In genomic region chr3:111861396-111861795, GRCh38 we compare ENCODE assay signal across 10 cellular contexts. TPM values are rescaled to one million over a fixed set of nuclear protein-coding genes. Genes with fewer than 3 reads are reported as not detected.
DNase-seq lines count a peak whose midpoint lies in the region; ATAC-seq and TF ChIP-seq lines count a peak whose summit lies in the region.
"Had no signal": no experiment of that assay in that cellular context is flagged by ENCODE, and none has a peak within 500 bp of the region (broad histone marks: within the 10 kb centered on the region; RNA-seq: fewer than 3 reads in every experiment).

No MANE protein-coding gene starts in this region.

- H3K4me3 ChIP-seq in HUES48 (ENCODE audit: low read depth, low read length), result peak overlapping the region; percentile 76
- peak overlapping the region; percentile 89 for H3K4me3 ChIP-seq in right cardiac atrium (ENCODE audit: low read length)
- peak overlapping the region; percentile 86 for H3K4me3 ChIP-seq in smooth muscle cell

- H3K27me3 ChIP-seq in HUES48 (ENCODE audit: control insufficient read depth, insufficient read depth, low read length) (peaks cover 55% of the 10 kb centered on the region), right cardiac atrium (ENCODE audit: control insufficient read depth, insufficient read depth) (no peaks in the 10 kb centered on the region), smooth muscle cell (ENCODE audit: low read depth) (no peaks in the 10 kb centered on the region)
- H3K27me3 ChIP-seq: pancreas had no signal

- H3K4me1 ChIP-seq in HUES48 (ENCODE audit: control insufficient read depth, insufficient read depth, low read length) (peaks cover 53% of the 10 kb centered on the region), right cardiac atrium (ENCODE audit: control insufficient read depth, insufficient read depth, low read length) (peaks cover 11% of the 10 kb centered on the region), smooth muscle cell (ENCODE audit: low read depth) (peaks cover 52% of the 10 kb centered on the region)

- H3K36me3 ChIP-seq in HUES48 (ENCODE audit: control insufficient read depth, insufficient read depth, low read length), result no peaks in the 10 kb centered on the region
- H3K36me3 ChIP-seq in smooth muscle cell (ENCODE audit: low read depth), result no peaks in the 10 kb centered on the region
- H3K36me3 ChIP-seq: pancreas had no signal

- intact Hi-C loops in right cardiac atrium (cut with DNase I), result loop anchor here (5.0 to 10.0 kb wide), 5 partner anchors 103 to 144 kb away; no protein-coding TSS in a partner anchor

- H4K20me1 ChIP-seq in smooth muscle cell (ENCODE audit: low read depth), result peaks cover 4% of the 10 kb centered on the region

- H3K9ac ChIP-seq in HUES48 (ENCODE audit: low read depth, low read length) (no peak overlapping the region), smooth muscle cell (ENCODE audit: low read depth) (peak overlapping the region; percentile 98)

- peak; percentile 53 for DNase-seq in SK-N-DZ (ENCODE audit: low spot score)
- no peak for DNase-seq in right cardiac atrium
- DNase-seq in smooth muscle cell (lab: John Stamatoyannopoulos, UW; ENCODE audit: unreplicated experiment), result no peak
- no peak for DNase-seq in mucosa of gallbladder (ENCODE audit: low spot score)
- DNase-seq: NCI-H1436, pancreas had no signal

- H3K27ac ChIP-seq in HUES48 (ENCODE audit: low read depth, low read length) (peak overlapping the region; percentile 96), right cardiac atrium (ENCODE audit: low read length) (peak overlapping the region; percentile 29), smooth muscle cell (ENCODE audit: low read depth) (peak overlapping the region; percentile 97)

- ATAC-seq in right cardiac atrium (no peak), HG02938 (IDR thresholded peaks at IDR 0.05; ENCODE audit: unreplicated experiment) (no peak), GM18858 (IDR thresholded peaks at IDR 0.05; ENCODE audit: unreplicated experiment) (no peak), GM21515 (IDR thresholded peaks at IDR 0.05; ENCODE audit: unreplicated experiment) (no peak)

- WGBS in right cardiac atrium, result 26% methylated on average over 7 of the region's 7 CpGs
- WGBS in smooth muscle cell (ENCODE audit: low lambda C conversion rate), result 11% methylated on average over 7 of the region's 7 CpGs

- H3K4me2 ChIP-seq in smooth muscle cell, result peak overlapping the region; percentile 93

- no peak for TF ChIP-seq CTCF in smooth muscle cell (IDR thresholded peaks at IDR 0.05; ENCODE audit: borderline replicate concordance, insufficient read depth, poor library complexity, severe bottlenecking)

- no peak overlapping the region for H2AFZ ChIP-seq in smooth muscle cell (ENCODE audit: low read depth)

- peaks cover 43% of the 10 kb centered on the region for H3F3A ChIP-seq in smooth muscle cell (ENCODE audit: low read depth)

- H3K9me3 ChIP-seq in HUES48 (ENCODE audit: control insufficient read depth, insufficient read depth, low read length) (no peaks in the 10 kb centered on the region), right cardiac atrium (ENCODE audit: control insufficient read depth, low read length) (no peaks in the 10 kb centered on the region), smooth muscle cell (replicated peaks; ENCODE audit: low read depth) (no peaks in the 10 kb centered on the region)

- peaks cover 49% of the 10 kb centered on the region for H3K79me2 ChIP-seq in smooth muscle cell (ENCODE audit: low read depth)

RNA-seq across cellular contexts. Expression of gene PHLDB2, which starts 2.3 kb away (rescaled TPM):
- 16.0 and 17.6 TPM in 2 replicates for polyA plus RNA-seq in SK-N-DZ (2014; cell fraction: cytosol; rRNA removed)
- 20.0 and 29.4 TPM in 2 replicates for polyA plus RNA-seq in SK-N-DZ (2014; cell fraction: nucleus; rRNA removed)
- 10 to 100 TPM; 10.7 to 22.8 (median 19.0) TPM for total RNA-seq in right cardiac atrium
- 9.5 TPM for polyA plus RNA-seq in right cardiac atrium
- 79.7 and 93.3 TPM in 2 replicates for total RNA-seq in smooth muscle cell
- polyA plus RNA-seq in smooth muscle cell, result 40.5 and 45.4 TPM in 2 replicates
- total RNA-seq in mucosa of gallbladder, result 36.4 TPM

Comparison
In these comparisons a context has a peak if more than half of its experiments do, and no peak if none do; other contexts are left out.
1. H3K27ac ChIP-seq: peak in every context shown above with its lines; median percentile 97 in smooth muscle cell; 96 in HUES48; 29 in right cardiac atrium.